Comparison of ENCODE assay signal across 37 cellular contexts in the genomic region with DNA sequence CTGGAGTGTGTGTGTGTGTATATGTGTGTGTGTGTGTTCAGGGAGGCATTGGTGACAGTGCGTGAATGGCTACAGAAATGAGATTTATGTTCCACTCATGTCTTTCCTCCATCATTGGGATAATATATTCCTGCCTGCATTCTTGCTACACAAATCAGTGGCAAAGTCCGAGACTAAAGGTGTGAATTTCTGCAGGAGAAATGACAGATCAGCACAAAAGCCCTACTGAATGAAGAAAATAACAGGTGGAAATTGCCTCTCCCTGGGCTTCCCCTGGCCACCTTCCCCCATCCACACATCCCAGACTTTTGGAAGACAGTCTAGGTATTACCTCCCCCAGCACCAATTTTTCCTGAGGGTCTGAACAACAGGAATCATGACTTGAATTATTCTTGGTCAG. TPM values are rescaled to one million over a fixed set of nuclear protein-coding genes. Genes with fewer than 3 reads are reported as not detected.
"Had no signal": no experiment of that assay in that cellular context is flagged by ENCODE, and none has a peak within 500 bp of the region (broad histone marks: within the 10 kb centered on the region; RNA-seq: fewer than 3 reads in every experiment).

No MANE protein-coding gene starts in this region.

- H3K36me3 Mint-ChIP-seq: activated CD4-positive, alpha-beta memory T cell treated with anti-CD3 and anti-CD28 coated beads for 36 hours; activated CD8-positive, alpha-beta memory T cell treated with anti-CD3 and anti-CD28 coated beads, Interleukin-2, amount 10 ng/mL, durations not matched to agents 7 days and 5 days; activated naive CD4-positive, alpha-beta T cell treated with anti-CD3 and anti-CD28 coated beads, Interleukin-2, amount 50 U/mL, for 24 hours; activated naive CD8-positive, alpha-beta T cell treated with anti-CD3 and anti-CD28 coated beads for 36 hours had no signal

- H3K9me3 ChIP-seq: body of pancreas had no signal

- H3K4me3 Mint-ChIP-seq: activated CD4-positive, alpha-beta memory T cell treated with anti-CD3 and anti-CD28 coated beads for 36 hours; activated CD4-positive, alpha-beta T cell treated with anti-CD3 and anti-CD28 coated beads for 36 hours; activated CD4-positive, alpha-beta T cell treated with anti-CD3 and anti-CD28 coated beads, Interleukin-2, amount 10 ng/mL, durations not matched to agents 24 days and 14 days; activated CD8-positive, alpha-beta memory T cell treated with anti-CD3 and anti-CD28 coated beads, Interleukin-2, amount 10 ng/mL, durations not matched to agents 7 days and 5 days; activated CD8-positive, alpha-beta T cell treated with anti-CD3 and anti-CD28 coated beads, Interleukin-2, amount 10 ng/mL, durations not matched to agents 7 days and 5 days; activated naive CD4-positive, alpha-beta T cell treated with anti-CD3 and anti-CD28 coated beads for 36 hours; activated naive CD4-positive, alpha-beta T cell treated with anti-CD3 and anti-CD28 coated beads, Interleukin-2, amount 50 U/mL, for 24 hours; activated naive CD8-positive, alpha-beta T cell treated with anti-CD3 and anti-CD28 coated beads for 36 hours; activated naive CD8-positive, alpha-beta T cell treated with anti-CD3 and anti-CD28 coated beads, Interleukin-2, amount 50 U/mL, for 24 hours; activated T-helper 1 cell treated with anti-CD3 and anti-CD28 coated beads, Interleukin-12 subunit alpha, Interleukin-12 subunit beta, Interleukin-2, Interleukin-4 antibody, amounts not matched to agents 30 ng/mL and 10 ng/mL and 1 ng/mL, durations not matched to agents 14 hours and 24 hours and 36 hours; central memory CD8-positive, alpha-beta T cell; dendritic cell treated with granulocyte-macrophage colony-stimulating factor and Interleukin-4, amounts not matched to agents 40 ng/mL and 50 ng/mL, for 4 days; endodermal cell had no signal

- H3K4me3 ChIP-seq: adrenal gland, body of pancreas, cardiac muscle cell, coronary artery, dorsolateral prefrontal cortex, gastrocnemius medialis, heart left ventricle had no signal

- ATAC-seq: activated CD4-positive, alpha-beta T cell treated with anti-CD3 and anti-CD28 coated beads for 36 hours; activated CD8-positive, alpha-beta memory T cell treated with anti-CD3 and anti-CD28 coated beads, Interleukin-2, amount 10 ng/mL, durations not matched to agents 7 days and 5 days; activated CD8-positive, alpha-beta T cell treated with anti-CD3 and anti-CD28 coated beads, Interleukin-2, amount 10 ng/mL, durations not matched to agents 7 days and 5 days; activated naive CD8-positive, alpha-beta T cell treated with anti-CD3 and anti-CD28 coated beads, Interleukin-2, amount 50 U/mL, for 24 hours; body of pancreas; esophagus mucosa; foreskin keratinocyte; gastrocnemius medialis; heart left ventricle had no signal

- H3K4me1 Mint-ChIP-seq: activated CD8-positive, alpha-beta memory T cell treated with anti-CD3 and anti-CD28 coated beads, Interleukin-2, amount 10 ng/mL, durations not matched to agents 7 days and 5 days; activated naive CD4-positive, alpha-beta T cell treated with anti-CD3 and anti-CD28 coated beads, Interleukin-2, amount 50 U/mL, for 24 hours; activated naive CD8-positive, alpha-beta T cell treated with anti-CD3 and anti-CD28 coated beads for 36 hours; central memory CD8-positive, alpha-beta T cell; endodermal cell had no signal

- H3K27ac Mint-ChIP-seq: activated CD4-positive, alpha-beta memory T cell treated with anti-CD3 and anti-CD28 coated beads for 36 hours; activated CD4-positive, alpha-beta T cell treated with anti-CD3 and anti-CD28 coated beads for 36 hours; activated CD4-positive, alpha-beta T cell treated with anti-CD3 and anti-CD28 coated beads, Interleukin-2, amount 10 ng/mL, durations not matched to agents 24 days and 14 days; activated CD8-positive, alpha-beta memory T cell treated with anti-CD3 and anti-CD28 coated beads, Interleukin-2, amount 10 ng/mL, durations not matched to agents 7 days and 5 days; activated CD8-positive, alpha-beta T cell treated with anti-CD3 and anti-CD28 coated beads, Interleukin-2, amount 10 ng/mL, durations not matched to agents 7 days and 5 days; activated naive CD4-positive, alpha-beta T cell treated with anti-CD3 and anti-CD28 coated beads for 36 hours; activated naive CD4-positive, alpha-beta T cell treated with anti-CD3 and anti-CD28 coated beads, Interleukin-2, amount 50 U/mL, for 24 hours; activated naive CD8-positive, alpha-beta T cell treated with anti-CD3 and anti-CD28 coated beads for 36 hours; activated naive CD8-positive, alpha-beta T cell treated with anti-CD3 and anti-CD28 coated beads, Interleukin-2, amount 50 U/mL, for 24 hours; activated T-helper 1 cell treated with anti-CD3 and anti-CD28 coated beads, Interleukin-12 subunit alpha, Interleukin-12 subunit beta, Interleukin-2, Interleukin-4 antibody, amounts not matched to agents 30 ng/mL and 10 ng/mL and 1 ng/mL, durations not matched to agents 14 hours and 24 hours and 36 hours; activated T-helper 2 cell treated with anti-CD3 and anti-CD28 coated beads, Interferon-gamma antibody, Interleukin-2, Interleukin-4, amounts not matched to agents 10 μg/mL and 5 μg/mL and 100 μg/mL, durations not matched to agents 14 hours and 24 hours and 36 hours; dendritic cell treated with granulocyte-macrophage colony-stimulating factor and Interleukin-4, amounts not matched to agents 40 ng/mL and 50 ng/mL, for 4 days; endodermal cell had no signal

- DNase-seq: activated CD4-positive, alpha-beta memory T cell treated with anti-CD3 and anti-CD28 coated beads for 36 hours; activated CD4-positive, alpha-beta T cell treated with anti-CD3 and anti-CD28 coated beads for 36 hours; activated CD4-positive, alpha-beta T cell treated with anti-CD3 and anti-CD28 coated beads, Interleukin-2, amount 10 ng/mL, durations not matched to agents 24 days and 14 days; activated CD4-positive, CD25-positive, alpha-beta regulatory T cell; activated CD4-positive, CD25-positive, alpha-beta regulatory T cell treated with anti-CD3 and anti-CD28 coated beads, Interleukin-2, amount 50 U/mL, for 72 hours; activated CD8-positive, alpha-beta memory T cell treated with anti-CD3 and anti-CD28 coated beads, Interleukin-2, amount 10 ng/mL, durations not matched to agents 7 days and 5 days; activated CD8-positive, alpha-beta memory T cell treated with anti-CD3 and anti-CD28 coated beads, Interleukin-2, amount 50 U/mL, for 4 hours; activated CD8-positive, alpha-beta T cell treated with anti-CD3 and anti-CD28 coated beads, Interleukin-2, amount 10 ng/mL, durations not matched to agents 7 days and 5 days; activated effector memory CD4-positive, alpha-beta T cell treated with anti-CD3 and anti-CD28 coated beads, Interleukin-2, amount 50 U/mL, for 16 hours; activated naive CD4-positive, alpha-beta T cell treated with anti-CD3 and anti-CD28 coated beads for 36 hours; activated naive CD8-positive, alpha-beta T cell treated with anti-CD3 and anti-CD28 coated beads for 36 hours; activated naive CD8-positive, alpha-beta T cell treated with anti-CD3 and anti-CD28 coated beads, Interleukin-2, amount 50 U/mL, for 24 hours; activated T-cell treated with anti-CD3 and anti-CD28 coated beads, Interleukin-2, amount 50 U/mL, for 1 hour; activated T-cell treated with anti-CD3 and anti-CD28 coated beads, Interleukin-2, amount 50 U/mL, for 48 hours; adrenal gland; amygdala; aorta; body of pancreas; effector memory CD4-positive, alpha-beta T cell; endodermal cell; foreskin keratinocyte; gastrocnemius medialis; glutamatergic neuron; heart left ventricle had no signal

- H3K36me3 ChIP-seq: adrenal gland, cardiac muscle cell, gastrocnemius medialis, heart left ventricle had no signal

- H3K27ac ChIP-seq: adrenal gland, body of pancreas, cardiac muscle cell, coronary artery, foreskin keratinocyte, gastrocnemius medialis, heart left ventricle had no signal

- H3K27me3 ChIP-seq: body of pancreas, cardiac muscle cell, foreskin keratinocyte, gastrocnemius medialis had no signal

- H3K9me3 Mint-ChIP-seq: activated CD4-positive, alpha-beta memory T cell treated with anti-CD3 and anti-CD28 coated beads for 36 hours; activated CD4-positive, alpha-beta T cell treated with anti-CD3 and anti-CD28 coated beads, Interleukin-2, amount 10 ng/mL, durations not matched to agents 24 days and 14 days; activated naive CD4-positive, alpha-beta T cell treated with anti-CD3 and anti-CD28 coated beads for 36 hours; activated naive CD4-positive, alpha-beta T cell treated with anti-CD3 and anti-CD28 coated beads, Interleukin-2, amount 50 U/mL, for 24 hours; activated naive CD8-positive, alpha-beta T cell treated with anti-CD3 and anti-CD28 coated beads for 36 hours; central memory CD8-positive, alpha-beta T cell had no signal

- H3K4me1 ChIP-seq: adrenal gland, body of pancreas, foreskin keratinocyte, gastrocnemius medialis, heart left ventricle had no signal

RNA-seq across cellular contexts. Expression of a gene that starts 10.1 kb away (rescaled TPM):
- total RNA-seq: activated CD4-positive, alpha-beta memory T cell treated with anti-CD3 and anti-CD28 coated beads for 36 hours; activated CD4-positive, alpha-beta T cell treated with anti-CD3 and anti-CD28 coated beads for 36 hours; activated CD8-positive, alpha-beta memory T cell treated with anti-CD3 and anti-CD28 coated beads for 36 hours; activated CD8-positive, alpha-beta memory T cell treated with anti-CD3 and anti-CD28 coated beads, Interleukin-2, amount 10 ng/mL, durations not matched to agents 7 days and 5 days; activated naive CD4-positive, alpha-beta T cell treated with anti-CD3 and anti-CD28 coated beads for 36 hours; activated naive CD8-positive, alpha-beta T cell treated with anti-CD3 and anti-CD28 coated beads for 36 hours; cardiac muscle cell; cerebellum; epithelial cell of proximal tubule; foreskin keratinocyte had no signal
- polyA plus RNA-seq: adrenal gland, aorta, cardiac muscle cell, foreskin keratinocyte had no signal

RNA-seq across cellular contexts. Expression of a gene that starts 19.8 kb away (rescaled TPM):
- total RNA-seq: activated naive CD4-positive, alpha-beta T cell treated with anti-CD3 and anti-CD28 coated beads for 36 hours; body of pancreas; cardiac muscle cell; endodermal cell; epithelial cell of proximal tubule; esophagus mucosa; foreskin keratinocyte; gastrocnemius medialis; T-helper 1 cell treated with Interleukin-12 subunit alpha and Interleukin-12 subunit beta and Interleukin-4 antibody, amounts not matched to agents 30 ng/mL and 1 ng/mL, for 36 hours had no signal
- polyA plus RNA-seq: cardiac muscle cell, foreskin keratinocyte had no signal

RNA-seq across cellular contexts. Expression of a gene that starts 43.0 kb away (rescaled TPM):
- total RNA-seq: activated CD4-positive, alpha-beta memory T cell treated with anti-CD3 and anti-CD28 coated beads for 36 hours; activated CD4-positive, alpha-beta T cell treated with anti-CD3 and anti-CD28 coated beads for 36 hours; activated CD4-positive, alpha-beta T cell treated with anti-CD3 and anti-CD28 coated beads, Interleukin-2, amount 10 ng/mL, durations not matched to agents 24 days and 14 days; activated CD8-positive, alpha-beta memory T cell treated with anti-CD3 and anti-CD28 coated beads for 36 hours; activated CD8-positive, alpha-beta memory T cell treated with anti-CD3 and anti-CD28 coated beads, Interleukin-2, amount 10 ng/mL, durations not matched to agents 7 days and 5 days; activated CD8-positive, alpha-beta T cell treated with anti-CD3 and anti-CD28 coated beads, Interleukin-2, amount 10 ng/mL, durations not matched to agents 7 days and 5 days; activated naive CD4-positive, alpha-beta T cell treated with anti-CD3 and anti-CD28 coated beads for 36 hours; activated naive CD8-positive, alpha-beta T cell treated with anti-CD3 and anti-CD28 coated beads for 36 hours; activated T-helper 1 cell treated with anti-CD3 and anti-CD28 coated beads, Interleukin-12 subunit alpha, Interleukin-12 subunit beta, Interleukin-2, Interleukin-4 antibody, amounts not matched to agents 30 ng/mL and 10 ng/mL and 1 ng/mL, durations not matched to agents 14 hours and 24 hours and 36 hours; activated T-helper 2 cell treated with anti-CD3 and anti-CD28 coated beads, Interferon-gamma antibody, Interleukin-2, Interleukin-4, amounts not matched to agents 10 μg/mL and 5 μg/mL and 100 μg/mL, durations not matched to agents 14 hours and 24 hours and 36 hours; adrenal gland; aorta; body of pancreas; cardiac muscle cell; cerebellum; dorsolateral prefrontal cortex; endodermal cell; epithelial cell of proximal tubule; esophagus mucosa; foreskin keratinocyte; gastrocnemius medialis; heart left ventricle; T-helper 1 cell treated with Interleukin-12 subunit alpha and Interleukin-12 subunit beta and Interleukin-4 antibody, amounts not matched to agents 30 ng/mL and 1 ng/mL, for 36 hours had no signal
- polyA plus RNA-seq: adrenal gland, cardiac muscle cell, foreskin keratinocyte, heart left ventricle had no signal
